ENCODE assay signal across 22 cellular contexts in genomic region chr10:44374155-44374554, GRCh38. TPM values are rescaled to one million over a fixed set of nuclear protein-coding genes. Genes with fewer than 3 reads are reported as not detected.
"Had no signal": no experiment of that assay in that cellular context is flagged by ENCODE, and none has a peak within 500 bp of the region (broad histone marks: within the 10 kb centered on the region; RNA-seq: fewer than 3 reads in every experiment).

No MANE protein-coding gene starts in this region.

- H3K9me3 ChIP-seq: esophagus muscularis mucosa, gastroesophageal sphincter, heart left ventricle, left lung, lower lobe of right lung, mucosa of descending colon had no signal

- H3K4me1 ChIP-seq: foreskin keratinocyte, left lung, lower lobe of right lung had no signal

- H3K9me3 Mint-ChIP-seq: immature natural killer cell, mesothelial cell of epicardium had no signal

- H3K27me3 ChIP-seq: foreskin keratinocyte, heart left ventricle had no signal

- H3K27ac ChIP-seq: coronary artery, dorsolateral prefrontal cortex, esophagus muscularis mucosa, foreskin keratinocyte, gastroesophageal sphincter, heart left ventricle, hepatocyte, left lung, lower lobe of right lung had no signal

- ATAC-seq: foreskin keratinocyte, gastroesophageal sphincter, heart left ventricle, left lung, left ventricle myocardium superior, mucosa of descending colon had no signal

- H3K4me3 Mint-ChIP-seq: immature natural killer cell, mesothelial cell of epicardium had no signal

- DNase-seq: cerebellar nuclear complex; dermis blood vessel endothelial cell; dorsolateral prefrontal cortex; effector CD4-positive, alpha-beta T cell; effector memory CD4-positive, alpha-beta T cell; foreskin keratinocyte; hypothalamus; immature natural killer cell; islet precursor cell; kidney; kidney glomerular epithelial cell; left lung; left ventricle myocardium superior; lower lobe of right lung; mesenchymal stem cell; mucosa of descending colon had no signal

- H3K36me3 Mint-ChIP-seq: immature natural killer cell, mesothelial cell of epicardium had no signal

- H3K27ac Mint-ChIP-seq: immature natural killer cell, mesothelial cell of epicardium had no signal

- H2AFZ ChIP-seq: hepatocyte had no signal

- H3K4me2 ChIP-seq: hepatocyte had no signal

- H3K4me3 ChIP-seq: coronary artery, dorsolateral prefrontal cortex, esophagus muscularis mucosa, gastroesophageal sphincter, heart left ventricle, hepatocyte, left lung, lower lobe of right lung, mucosa of descending colon had no signal

- H3K4me1 Mint-ChIP-seq: immature natural killer cell had no signal

- H3K36me3 ChIP-seq: left lung had no signal

RNA-seq across cellular contexts. Expression of gene CXCL12, which starts 10.7 kb away (rescaled TPM):
- total RNA-seq: foreskin keratinocyte had no signal
- polyA plus RNA-seq: foreskin keratinocyte, immature natural killer cell had no signal
